In genomic region chr18:64037812-64038414, GRCh38 we compare ENCODE assay signal across 9 cellular contexts.
DNase-seq lines count a peak whose midpoint lies in the region; ATAC-seq, FAIRE-seq and TF ChIP-seq lines count a peak whose summit lies in the region.
"Had no signal": no experiment of that assay in that cellular context is flagged by ENCODE, and none has a peak within 500 bp of the region (broad histone marks: within the 10 kb centered on the region; RNA-seq: fewer than 3 reads in every experiment).

No MANE protein-coding gene starts in this region.

- TF ChIP-seq CTCF in fibroblast of villous mesenchyme (IDR thresholded peaks at IDR 0.05; ENCODE audit: insufficient read depth, low read depth, low read length) = peak; percentile 52
- peak; percentile 30 to 52 (median 44) for TF ChIP-seq CTCF in tibial nerve (IDR thresholded peaks at IDR 0.05)
- peak in 1 of 2 donors; percentile 45 for TF ChIP-seq CTCF in left lung (IDR thresholded peaks at IDR 0.05)

- H3K27ac ChIP-seq in tibial nerve = no peak overlapping the region
- H3K27ac ChIP-seq in left lung = no peak overlapping the region
- H3K27ac ChIP-seq: neutrophil had no signal

- DNase-seq in DMS53 treated with DMSO at 0.1 percent for 48 hours (lab: John Stamatoyannopoulos, UW; ENCODE audit: unreplicated experiment) (peak; percentile 41), RCC 7860 (ENCODE audit: low spot score) (peak; percentile 21), fibroblast of villous mesenchyme (ENCODE audit: low read depth) (peak; percentile 21), tibial nerve (ENCODE audit: low spot score in 2 of 2) (no peak), left lung (no peak)
- no peak for DNase-seq in activated CD4-positive, CD25-positive, alpha-beta regulatory T cell treated with anti-CD3 and anti-CD28 coated beads, Interleukin-2, amount 50 U/mL, for 72 hours

- TF ChIP-seq POLR2A in tibial nerve (IDR thresholded peaks at IDR 0.05) = no peak

- ATAC-seq in GM19468 (IDR thresholded peaks at IDR 0.05; ENCODE audit: extremely low read depth, unreplicated experiment) (peak; percentile 41), HG03575 (IDR thresholded peaks at IDR 0.05; ENCODE audit: extremely low read depth, insufficient number of reproducible peaks, low FRiP score, unreplicated experiment) (peak; percentile 77), left lung (no peak)

- H3K36me3 ChIP-seq in tibial nerve (no peaks in the 10 kb centered on the region), left lung (no peaks in the 10 kb centered on the region)
- H3K36me3 ChIP-seq: neutrophil had no signal

- WGBS in tibial nerve, 2 donors = 19 to 24% methylated on average over 3 of the region's 3 CpGs

- peaks cover 0 to 8% (median 0%) of the 10 kb centered on the region in 4 donors for H3K9me3 ChIP-seq in tibial nerve
- H3K9me3 ChIP-seq in left lung = peaks cover 0 to 6% of the 10 kb centered on the region in 2 donors
- H3K9me3 ChIP-seq: neutrophil had no signal

- peak; percentile 34 for FAIRE-seq in RCC 7860 (lab: Jason Lieb, UNC)

- H3K4me1 ChIP-seq in tibial nerve (no peaks in the 10 kb centered on the region), left lung (no peaks in the 10 kb centered on the region)

- intact Hi-C loops in left lung (cut with DNase I) = no loop called here

- no peak overlapping the region for H3K4me3 ChIP-seq in fibroblast of villous mesenchyme (ENCODE audit: low read depth, low read length)
- H3K4me3 ChIP-seq in tibial nerve = no peak overlapping the region
- H3K4me3 ChIP-seq in left lung = no peak overlapping the region

- no peak for TF ChIP-seq EP300 in tibial nerve (IDR thresholded peaks at IDR 0.05)

- no peaks in the 10 kb centered on the region for H3K27me3 ChIP-seq in tibial nerve
- H3K27me3 ChIP-seq in left lung = no peaks in the 10 kb centered on the region
- H3K27me3 ChIP-seq: neutrophil had no signal

Comparison
In these comparisons a context has a peak if more than half of its experiments do, and no peak if none do; other contexts are left out.
1. DNase-seq: peak in DMS53 treated with DMSO at 0.1 percent for 48 hours (single experiment), RCC 7860 (single experiment) and fibroblast of villous mesenchyme (single experiment); none in tibial nerve (0 of 2), activated CD4-positive, CD25-positive, alpha-beta regulatory T cell treated with anti-CD3 and anti-CD28 coated beads, Interleukin-2, amount 50 U/mL, for 72 hours (single experiment) and left lung (0 of 2).